Comparison of ENCODE assay signal across 12 cellular contexts in genomic region chr12:3117144-3117581, GRCh38. TPM values are rescaled to one million over a fixed set of nuclear protein-coding genes. Genes with fewer than 3 reads are reported as not detected.
A peak's percentile ranks its signal among the peaks of the same experiment; 100 is the strongest.
DNase-seq lines count a peak whose midpoint lies in the region; ATAC-seq and TF ChIP-seq lines count a peak whose summit lies in the region.
"Had no signal": no experiment of that assay in that cellular context is flagged by ENCODE, and none has a peak within 500 bp of the region (broad histone marks: within the 10 kb centered on the region; RNA-seq: fewer than 3 reads in every experiment).

No MANE protein-coding gene starts in this region.

- H3K36me3 ChIP-seq in suprapubic skin, result peaks cover 12% of the 10 kb centered on the region
- no peaks in the 10 kb centered on the region for H3K36me3 ChIP-seq in naive thymus-derived CD4-positive, alpha-beta T cell (ENCODE audit: control insufficient read depth in 2 of 3, insufficient read depth in 3 of 3, low read length in 3 of 3)
- H3K36me3 ChIP-seq in MM.1S (replicated peaks; ENCODE audit: insufficient read depth, low read length), result no peaks in the 10 kb centered on the region

- WGBS in suprapubic skin, result 58% methylated on average over 10 of the region's 10 CpGs

- no peaks in the 10 kb centered on the region for H3K36me3 Mint-ChIP-seq in MCF 10A (ENCODE audit: insufficient read depth, unreplicated experiment)
- peaks cover 0 to 3% (median 0%) of the 10 kb centered on the region in 5 donors for H3K36me3 Mint-ChIP-seq in naive thymus-derived CD4-positive, alpha-beta T cell
- H3K36me3 Mint-ChIP-seq: stimulated activated naive B cell treated with anti-CD40 and anti-IgM and Interleukin-4, amounts not matched to agents 10 μg/mL and 1 μg/mL and 100 μg/mL, for 72 hours had no signal

- H3K27me3 ChIP-seq in suprapubic skin (no peaks in the 10 kb centered on the region), MM.1S (replicated peaks; ENCODE audit: insufficient read depth, low read length) (peaks cover 86% of the 10 kb centered on the region)
- no peaks in the 10 kb centered on the region for H3K27me3 ChIP-seq in naive thymus-derived CD4-positive, alpha-beta T cell (ENCODE audit: control insufficient read depth in 2 of 2, insufficient read depth in 2 of 2, low read length in 2 of 2)

- no peaks in the 10 kb centered on the region for H3K9me2 ChIP-seq in MM.1S (replicated peaks; ENCODE audit: insufficient read depth, low read length)

- TF ChIP-seq EP300 in suprapubic skin (IDR thresholded peaks at IDR 0.05), result no peak

- no peaks in the 10 kb centered on the region for H3F3A ChIP-seq in MM.1S (ENCODE audit: insufficient read depth, low read length)

- TF ChIP-seq CTCF in MCF 10A (IDR thresholded peaks at IDR 0.05; ENCODE audit: unreplicated experiment) (no peak), suprapubic skin (IDR thresholded peaks at IDR 0.05) (no peak), MM.1S (IDR thresholded peaks at IDR 0.05; ENCODE audit: low read length) (no peak)

- no peak for ATAC-seq in naive thymus-derived CD4-positive, alpha-beta T cell
- ATAC-seq: left colon; stimulated activated naive B cell treated with anti-CD40 and anti-IgM and Interleukin-4, amounts not matched to agents 10 μg/mL and 1 μg/mL and 100 μg/mL, for 72 hours had no signal

- no peaks in the 10 kb centered on the region for H3K9me3 Mint-ChIP-seq in MCF 10A (ENCODE audit: unreplicated experiment)
- H3K9me3 Mint-ChIP-seq in naive thymus-derived CD4-positive, alpha-beta T cell, result no peaks in the 10 kb centered on the region
- H3K9me3 Mint-ChIP-seq: activated T-helper 1 cell treated with anti-CD3 and anti-CD28 coated beads, Interleukin-12 subunit alpha, Interleukin-12 subunit beta, Interleukin-2, Interleukin-4 antibody, amounts not matched to agents 30 ng/mL and 10 ng/mL and 1 ng/mL, durations not matched to agents 14 hours and 24 hours and 36 hours; stimulated activated naive B cell treated with anti-CD40 and anti-IgM and Interleukin-4, amounts not matched to agents 10 μg/mL and 1 μg/mL and 100 μg/mL, for 72 hours had no signal

- intact Hi-C loops in MCF 10A (cut with micrococcal nuclease), result no loop called here
- intact Hi-C loops in naive thymus-derived CD4-positive, alpha-beta T cell (cut with micrococcal nuclease), result no loop called here

- POLR2A ChIA-PET in MCF 10A (lab: Yijun Ruan, JAX), result interaction anchor here (0.9 to 1.3 kb wide), 2 partner anchors 25 to 76 kb away, joined by 3 read pairs; no protein-coding TSS in a partner anchor
- POLR2A ChIA-PET in naive thymus-derived CD4-positive, alpha-beta T cell (lab: Charles Lee), result no interaction called here

- no peak overlapping the region for H3K9ac ChIP-seq in MM.1S (ENCODE audit: low read length)

- H3K4me3 Mint-ChIP-seq in MCF 10A (ENCODE audit: unreplicated experiment), result peak overlapping the region; percentile 65
- H3K4me3 Mint-ChIP-seq in naive thymus-derived CD4-positive, alpha-beta T cell, result no peak overlapping the region
- H3K4me3 Mint-ChIP-seq: activated T-helper 1 cell treated with anti-CD3 and anti-CD28 coated beads, Interleukin-12 subunit alpha, Interleukin-12 subunit beta, Interleukin-2, Interleukin-4 antibody, amounts not matched to agents 30 ng/mL and 10 ng/mL and 1 ng/mL, durations not matched to agents 14 hours and 24 hours and 36 hours; stimulated activated naive B cell treated with anti-CD40 and anti-IgM and Interleukin-4, amounts not matched to agents 10 μg/mL and 1 μg/mL and 100 μg/mL, for 72 hours had no signal

- H3K4me3 ChIP-seq in suprapubic skin (no peak overlapping the region), MM.1S (ENCODE audit: low read length) (no peak overlapping the region)
- no peak overlapping the region for H3K4me3 ChIP-seq in naive thymus-derived CD4-positive, alpha-beta T cell (ENCODE audit: low read length)

- no peaks in the 10 kb centered on the region for H3K9me3 ChIP-seq in suprapubic skin
- H3K9me3 ChIP-seq in naive thymus-derived CD4-positive, alpha-beta T cell (ENCODE audit: control insufficient read depth in 2 of 3, low read length in 3 of 3), result no peaks in the 10 kb centered on the region
- H3K9me3 ChIP-seq in MM.1S (replicated peaks; ENCODE audit: insufficient read depth, low read length), result no peaks in the 10 kb centered on the region

- DNase-seq in LHCN-M2 (ENCODE audit: low read depth) (peak; percentile 86), MCF 10A (ENCODE audit: unreplicated experiment) (peak; percentile 80), hepatic stellate cell (ENCODE audit: low spot score) (peak; percentile 52), suprapubic skin (ENCODE audit: low spot score in 2 of 2) (no peak), SIG-M5 treated with dmso at 0.1 percent for 504 hours (lab: John Stamatoyannopoulos, UW; ENCODE audit: unreplicated experiment) (no peak), NCI-H2171 treated with DMSO at 0.1 percent for 48 hours (lab: John Stamatoyannopoulos, UW) (no peak), MM.1S (no peak)
- no peak for DNase-seq in naive thymus-derived CD4-positive, alpha-beta T cell
- DNase-seq: left colon; stimulated activated CD4-positive, alpha-beta T cell treated with anti-CD3 and anti-CD28 coated beads, Interleukin-12 subunit alpha, Interleukin-12 subunit beta, amount 100 ng/mL, for 4 hours; stimulated activated naive B cell treated with anti-CD40 and anti-IgM and Interleukin-4, amounts not matched to agents 10 μg/mL and 1 μg/mL and 100 μg/mL, for 72 hours had no signal

- peaks cover 30% of the 10 kb centered on the region for H3K4me1 ChIP-seq in suprapubic skin
- no peaks in the 10 kb centered on the region for H3K4me1 ChIP-seq in naive thymus-derived CD4-positive, alpha-beta T cell (ENCODE audit: control insufficient read depth in 2 of 2, insufficient read depth in 2 of 2, low read length in 2 of 2)
- no peaks in the 10 kb centered on the region for H3K4me1 ChIP-seq in MM.1S (ENCODE audit: low read length)

- H3K4me2 ChIP-seq in MM.1S (ENCODE audit: low read depth, low read length), result no peak overlapping the region

- no peak for TF ChIP-seq POLR2A in suprapubic skin (IDR thresholded peaks at IDR 0.05)

- BruUV-seq in MCF 10A (replicated peaks; lab: Mats Ljungman, UMichigan), result no TSS peak

- H3K79me2 ChIP-seq in MM.1S (ENCODE audit: low read length), result no peaks in the 10 kb centered on the region

- peak overlapping the region; percentile 89 for H3K27ac Mint-ChIP-seq in MCF 10A (ENCODE audit: low read depth, unreplicated experiment)
- no peak overlapping the region for H3K27ac Mint-ChIP-seq in naive thymus-derived CD4-positive, alpha-beta T cell
- H3K27ac Mint-ChIP-seq: activated T-helper 1 cell treated with anti-CD3 and anti-CD28 coated beads, Interleukin-12 subunit alpha, Interleukin-12 subunit beta, Interleukin-2, Interleukin-4 antibody, amounts not matched to agents 30 ng/mL and 10 ng/mL and 1 ng/mL, durations not matched to agents 14 hours and 24 hours and 36 hours; stimulated activated naive B cell treated with anti-CD40 and anti-IgM and Interleukin-4, amounts not matched to agents 10 μg/mL and 1 μg/mL and 100 μg/mL, for 72 hours had no signal

- CTCF ChIA-PET in MCF 10A (lab: Yijun Ruan, JAX), result interaction anchor here (0.7 to 5.7 kb wide), 3 partner anchors 12 to 225 kb away, joined by 4 to 26 read pairs (median 5); no protein-coding TSS in a partner anchor
- CTCF ChIA-PET in naive thymus-derived CD4-positive, alpha-beta T cell (lab: Charles Lee), result no interaction called here

- H3K27ac ChIP-seq in suprapubic skin (peak overlapping the region; percentile 46), MM.1S (ENCODE audit: low read length) (no peak overlapping the region)
- H3K27ac ChIP-seq in naive thymus-derived CD4-positive, alpha-beta T cell (ENCODE audit: low read depth, low read length), result no peak overlapping the region

- no peak overlapping the region for H2AFZ ChIP-seq in MM.1S (ENCODE audit: low read length)

- H3K4me1 Mint-ChIP-seq in MCF 10A (ENCODE audit: insufficient read depth, unreplicated experiment), result peaks cover 30% of the 10 kb centered on the region
- H3K4me1 Mint-ChIP-seq in naive thymus-derived CD4-positive, alpha-beta T cell, result peaks cover 0 to 22% (median 11%) of the 10 kb centered on the region in 7 donors

- no peaks in the 10 kb centered on the region for H4K20me1 ChIP-seq in MM.1S (ENCODE audit: insufficient read depth, low read length)

- no peaks in the 10 kb centered on the region for H3K27me3 Mint-ChIP-seq in MCF 10A (ENCODE audit: insufficient read depth, unreplicated experiment)
- peaks cover 4 to 54% (median 27%) of the 10 kb centered on the region in 5 donors for H3K27me3 Mint-ChIP-seq in naive thymus-derived CD4-positive, alpha-beta T cell

RNA-seq across cellular contexts. Expression of gene TSPAN9, which starts 40.0 kb away (rescaled TPM):
- total RNA-seq in LHCN-M2 (2014; rRNA removed) (19.9 and 28.7 TPM in 2 replicates), MCF 10A (2022) (12.6 and 13.4 TPM in 2 replicates), suprapubic skin (10 to 100 TPM; 27.8 to 47.2 (median 34.3) TPM)
- 32.1 TPM for polyA plus RNA-seq in LHCN-M2 (2012)
- 1 to 10 TPM in 4 of 5 experiments, not detected in 1; 1.0 to 1.8 (median 1.3) TPM for total RNA-seq in naive thymus-derived CD4-positive, alpha-beta T cell
- polyA plus RNA-seq in naive thymus-derived CD4-positive, alpha-beta T cell, result under 1 TPM; 0.20 to 0.41 TPM

Comparison
In these comparisons a context has a peak if more than half of its experiments do, and no peak if none do; other contexts are left out.
1. DNase-seq: peak in LHCN-M2 (single experiment), MCF 10A (single experiment) and hepatic stellate cell (single experiment); none in suprapubic skin (0 of 2), SIG-M5 treated with dmso at 0.1 percent for 504 hours (single experiment), NCI-H2171 treated with DMSO at 0.1 percent for 48 hours (single experiment), naive thymus-derived CD4-positive, alpha-beta T cell (0 of 9) and MM.1S (single experiment).